15 cellular contexts compared by ENCODE assay signal in genomic region chr6:165106261-165106660, GRCh38.
"Had no signal": no experiment of that assay in that cellular context is flagged by ENCODE, and none has a peak within 500 bp of the region (broad histone marks: within the 10 kb centered on the region; RNA-seq: fewer than 3 reads in every experiment).

No MANE protein-coding gene starts in this region.

- H3K4me3 Mint-ChIP-seq: nephron had no signal

- H3K27me3 Mint-ChIP-seq: naive B cell had no signal

- H3K4me1 ChIP-seq: heart left ventricle, psoas muscle, right lobe of liver, stomach, transverse colon had no signal

- H3K27ac Mint-ChIP-seq: naive B cell, nephron had no signal

- H3K4me1 Mint-ChIP-seq: naive B cell, nephron had no signal

- H3K27me3 ChIP-seq: heart left ventricle, right lobe of liver, stomach, transverse colon had no signal

- H3K4me3 ChIP-seq: heart left ventricle, psoas muscle, right lobe of liver, stomach, thoracic aorta, transverse colon had no signal

- H3K9me3 ChIP-seq: psoas muscle, right lobe of liver, thoracic aorta, transverse colon had no signal

- H3K27ac ChIP-seq: heart left ventricle, psoas muscle, right lobe of liver, stomach, thoracic aorta, transverse colon had no signal

- ATAC-seq: heart left ventricle, left lobe of liver, psoas muscle, right lobe of liver had no signal

- H3K36me3 Mint-ChIP-seq: naive B cell had no signal

- DNase-seq: effector memory CD4-positive, alpha-beta T cell; heart left ventricle; midbrain; naive B cell; occipital lobe; psoas muscle; retina; right lobe of liver; stimulated activated naive CD4-positive, alpha-beta T cell; stomach; substantia nigra; transverse colon had no signal

- H3K36me3 ChIP-seq: heart left ventricle, right lobe of liver, stomach, thoracic aorta, transverse colon had no signal
